ENCODE assay signal across 28 cellular contexts in genomic region chr1:3031401-3032221, GRCh38. TPM values are rescaled to one million over a fixed set of nuclear protein-coding genes. Genes with fewer than 3 reads are reported as not detected.
DNase-seq lines count a peak whose midpoint lies in the region; ATAC-seq and TF ChIP-seq lines count a peak whose summit lies in the region.
"Had no signal": no experiment of that assay in that cellular context is flagged by ENCODE, and none has a peak within 500 bp of the region (broad histone marks: within the 10 kb centered on the region; RNA-seq: fewer than 3 reads in every experiment).

No MANE protein-coding gene starts in this region.

- no peak overlapping the region for H3K4me3 ChIP-seq in osteoblast (ENCODE audit: insufficient read depth, low read length)
- H3K4me3 ChIP-seq: body of pancreas, colonic mucosa, lung, ovary had no signal

- peak overlapping the region; percentile 79 for H3K27ac ChIP-seq in cingulate gyrus (ENCODE audit: low read depth, low read length)
- H3K27ac ChIP-seq in osteoblast (ENCODE audit: low read depth, low read length) = no peak overlapping the region
- peak overlapping the region; percentile 75 for H3K27ac ChIP-seq in temporal lobe (ENCODE audit: low read depth, low read length)
- H3K27ac ChIP-seq: body of pancreas, colonic mucosa, ovary had no signal

- ATAC-seq in GM21526 (IDR thresholded peaks at IDR 0.05; ENCODE audit: low FRiP score, unreplicated experiment) (no peak), HG03565 (IDR thresholded peaks at IDR 0.05; ENCODE audit: unreplicated experiment) (no peak)
- ATAC-seq: activated naive CD4-positive, alpha-beta T cell treated with anti-CD3 and anti-CD28 coated beads, Interleukin-2, amount 50 U/mL, for 72 hours; activated T-cell treated with anti-CD3 and anti-CD28 coated beads, Interleukin-2, amount 50 U/mL, for 72 hours; body of pancreas; HCT116; WTC11 had no signal

- no peaks in the 10 kb centered on the region for H3K27me3 ChIP-seq in osteoblast (ENCODE audit: insufficient read depth, low read length)
- H3K27me3 ChIP-seq: body of pancreas, colonic mucosa, ovary had no signal

- no peak overlapping the region for H2AFZ ChIP-seq in osteoblast (ENCODE audit: low read length)

- H3K9me3 ChIP-seq in osteoblast (ENCODE audit: low read depth, low read length) = no peaks in the 10 kb centered on the region
- H3K9me3 ChIP-seq: body of pancreas, colonic mucosa, ovary, SK-N-SH had no signal

- H3K36me3 ChIP-seq in osteoblast (ENCODE audit: insufficient read depth, low read length) = no peaks in the 10 kb centered on the region
- H3K36me3 ChIP-seq: colonic mucosa, ovary had no signal

- no peaks in the 10 kb centered on the region for H3K79me2 ChIP-seq in osteoblast (ENCODE audit: insufficient read depth, low read length)

- H3K4me2 ChIP-seq in osteoblast (ENCODE audit: insufficient read depth, low read length) = no peak overlapping the region
- H3K4me2 ChIP-seq: SK-N-SH had no signal

- DNase-seq in activated T-cell treated with anti-CD3 and anti-CD28 coated beads, Interleukin-2, amount 50 U/mL, for 1 hour = peak; percentile 17
- no peak for DNase-seq in activated T-cell treated with anti-CD3 and anti-CD28 coated beads, Interleukin-2, amount 50 U/mL, for 48 hours
- DNase-seq in osteoblast (ENCODE audit: insufficient read length, low spot score, missing footprints) (peak; percentile 81), SKM-1 treated with dmso at 0.1 percent for 144 hours (lab: John Stamatoyannopoulos, UW; ENCODE audit: unreplicated experiment) (no peak)
- DNase-seq: 8988T; activated CD8-positive, alpha-beta T cell treated with anti-CD3 and anti-CD28 coated beads for 36 hours; activated T-cell treated with anti-CD3 and anti-CD28 coated beads, Interleukin-2, amount 50 U/mL, for 72 hours; body of pancreas; colonic mucosa; COR-L47; NCI-H1417 treated with DMSO at 0.1 percent for 48 hours; NCI-H524 treated with DMSO at 0.1 percent for 48 hours; SK-N-SH; stimulated activated naive CD4-positive, alpha-beta T cell treated with Interleukin-2 at 50 U/mL for 16 hours had no signal

- no peaks in the 10 kb centered on the region for H3K4me1 ChIP-seq in osteoblast (ENCODE audit: insufficient read depth, low read length)
- H3K4me1 ChIP-seq: body of pancreas, colonic mucosa had no signal

- TF ChIP-seq CTCF in osteoblast (IDR thresholded peaks at IDR 0.05; ENCODE audit: extremely low read depth, low read depth, low read length) = no peak

- no peaks in the 10 kb centered on the region for H4K20me1 ChIP-seq in osteoblast (ENCODE audit: insufficient read depth, low read length)

RNA-seq across cellular contexts. Expression of gene ACTRT2, which starts 10.3 kb away (rescaled TPM):
- total RNA-seq in osteoblast (not detected in 2 replicates), temporal lobe (not detected)
- total RNA-seq: activated CD8-positive, alpha-beta T cell treated with anti-CD3 and anti-CD28 coated beads for 36 hours; activated naive CD4-positive, alpha-beta T cell treated with anti-CD3 and anti-CD28 coated beads, Interleukin-2, amount 50 U/mL, for 72 hours; activated T-cell treated with anti-CD3 and anti-CD28 coated beads, Interleukin-2, amount 50 U/mL, for 72 hours; B cell; body of pancreas; colonic mucosa; fibroblast of lung; HepG2; lung; ovary; RPMI7951; skeletal muscle tissue; WTC11 had no signal

RNA-seq across cellular contexts. Expression of gene PRDM16, which starts 37.4 kb away (rescaled TPM):
- total RNA-seq in osteoblast = 6.5 and 8.3 TPM in 2 replicates
- total RNA-seq in temporal lobe = 5.9 TPM
- total RNA-seq: RPMI7951 had no signal

Comparison
In these comparisons a context has a peak if more than half of its experiments do, and no peak if none do; other contexts are left out.
1. DNase-seq: peak in activated T-cell treated with anti-CD3 and anti-CD28 coated beads, Interleukin-2, amount 50 U/mL, for 1 hour (single experiment) and osteoblast (single experiment); none in activated T-cell treated with anti-CD3 and anti-CD28 coated beads, Interleukin-2, amount 50 U/mL, for 48 hours (0 of 2) and SKM-1 treated with dmso at 0.1 percent for 144 hours (single experiment).